ENCODE assay signal across 1 cellular context in the genomic region with DNA sequence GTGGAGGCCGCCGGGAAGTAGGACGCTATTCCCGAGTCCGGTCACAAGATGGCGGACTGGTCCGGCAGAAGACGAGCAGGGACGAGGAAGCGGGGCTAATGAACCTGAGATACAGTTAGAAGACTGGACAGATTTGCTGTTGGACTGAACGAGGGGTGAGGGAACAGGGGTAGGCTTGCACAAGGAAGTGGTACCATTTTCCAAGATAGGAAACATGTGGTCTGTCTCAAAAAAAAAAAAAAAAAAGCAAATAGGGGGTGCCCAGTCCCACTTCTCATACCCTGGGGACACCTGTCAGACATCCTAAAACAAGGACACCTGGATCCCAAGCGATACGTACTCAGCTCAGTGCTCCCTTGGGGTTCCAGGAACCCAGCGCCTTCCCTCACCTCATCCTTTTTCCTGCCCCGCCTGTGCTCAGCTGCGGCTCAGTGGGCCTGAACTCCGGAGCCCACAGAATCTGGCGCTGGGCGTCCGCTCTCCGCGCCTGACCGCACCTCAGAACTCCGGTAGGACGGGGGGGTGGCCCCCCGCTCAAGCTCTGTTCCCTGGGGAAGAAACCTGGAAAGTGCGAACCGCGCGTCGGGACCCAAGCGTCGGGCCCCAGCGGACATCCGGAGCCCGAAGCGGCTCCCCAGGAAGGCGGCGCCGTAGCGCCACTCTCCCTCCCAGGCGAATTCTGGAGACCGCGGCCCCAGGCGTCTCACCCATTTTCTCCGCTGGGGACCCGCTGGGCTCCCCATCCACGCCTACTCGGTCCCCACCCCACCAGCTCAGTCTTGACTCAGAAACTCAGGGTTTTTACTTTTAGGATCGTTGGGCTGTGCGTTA.
TF ChIP-seq lines count a peak whose summit lies in the region.

A gene with protein sequence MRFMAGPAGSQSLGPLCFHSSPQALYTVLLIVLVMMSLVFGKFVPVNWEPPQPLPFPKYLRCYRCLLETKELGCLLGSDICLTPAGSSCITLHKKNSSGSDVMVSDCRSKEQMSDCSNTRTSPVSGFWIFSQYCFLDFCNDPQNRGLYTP (minus strand): TSS at position 227 of the 831 bp plus-strand sequence. CDS start 694 bp downstream, outside the sequence.

TF ChIP-seq in H1, 55 proteins besides CTCF, POLR2A, EP300 and RAD21 (continued from another document):
- TF ChIP-seq SUZ12 (IDR thresholded peaks at IDR 0.05; ENCODE audit: low read length): peak; percentile 20; the same call in 1 of the 2 replicates
- no peak for TF ChIP-seq NRF1 (IDR thresholded peaks at IDR 0.05; ENCODE audit: low read depth, low read length)
- TF ChIP-seq RBBP5 (IDR thresholded peaks at IDR 0.05; ENCODE audit: borderline replicate concordance, low read depth, low read length): 0 out of 2 replicates have a peak, but pooled peaks have one; percentile 56
- TF ChIP-seq, protein P1, sequence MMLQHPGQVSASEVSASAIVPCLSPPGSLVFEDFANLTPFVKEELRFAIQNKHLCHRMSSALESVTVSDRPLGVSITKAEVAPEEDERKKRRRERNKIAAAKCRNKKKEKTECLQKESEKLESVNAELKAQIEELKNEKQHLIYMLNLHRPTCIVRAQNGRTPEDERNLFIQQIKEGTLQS (IDR thresholded peaks at IDR 0.05; ENCODE audit: insufficient read depth, low read depth, low read length): no peak
- no peak for TF ChIP-seq POU5F1 (IDR thresholded peaks at IDR 0.05; ENCODE audit: low read depth, low read length)
- TF ChIP-seq, protein P2, sequence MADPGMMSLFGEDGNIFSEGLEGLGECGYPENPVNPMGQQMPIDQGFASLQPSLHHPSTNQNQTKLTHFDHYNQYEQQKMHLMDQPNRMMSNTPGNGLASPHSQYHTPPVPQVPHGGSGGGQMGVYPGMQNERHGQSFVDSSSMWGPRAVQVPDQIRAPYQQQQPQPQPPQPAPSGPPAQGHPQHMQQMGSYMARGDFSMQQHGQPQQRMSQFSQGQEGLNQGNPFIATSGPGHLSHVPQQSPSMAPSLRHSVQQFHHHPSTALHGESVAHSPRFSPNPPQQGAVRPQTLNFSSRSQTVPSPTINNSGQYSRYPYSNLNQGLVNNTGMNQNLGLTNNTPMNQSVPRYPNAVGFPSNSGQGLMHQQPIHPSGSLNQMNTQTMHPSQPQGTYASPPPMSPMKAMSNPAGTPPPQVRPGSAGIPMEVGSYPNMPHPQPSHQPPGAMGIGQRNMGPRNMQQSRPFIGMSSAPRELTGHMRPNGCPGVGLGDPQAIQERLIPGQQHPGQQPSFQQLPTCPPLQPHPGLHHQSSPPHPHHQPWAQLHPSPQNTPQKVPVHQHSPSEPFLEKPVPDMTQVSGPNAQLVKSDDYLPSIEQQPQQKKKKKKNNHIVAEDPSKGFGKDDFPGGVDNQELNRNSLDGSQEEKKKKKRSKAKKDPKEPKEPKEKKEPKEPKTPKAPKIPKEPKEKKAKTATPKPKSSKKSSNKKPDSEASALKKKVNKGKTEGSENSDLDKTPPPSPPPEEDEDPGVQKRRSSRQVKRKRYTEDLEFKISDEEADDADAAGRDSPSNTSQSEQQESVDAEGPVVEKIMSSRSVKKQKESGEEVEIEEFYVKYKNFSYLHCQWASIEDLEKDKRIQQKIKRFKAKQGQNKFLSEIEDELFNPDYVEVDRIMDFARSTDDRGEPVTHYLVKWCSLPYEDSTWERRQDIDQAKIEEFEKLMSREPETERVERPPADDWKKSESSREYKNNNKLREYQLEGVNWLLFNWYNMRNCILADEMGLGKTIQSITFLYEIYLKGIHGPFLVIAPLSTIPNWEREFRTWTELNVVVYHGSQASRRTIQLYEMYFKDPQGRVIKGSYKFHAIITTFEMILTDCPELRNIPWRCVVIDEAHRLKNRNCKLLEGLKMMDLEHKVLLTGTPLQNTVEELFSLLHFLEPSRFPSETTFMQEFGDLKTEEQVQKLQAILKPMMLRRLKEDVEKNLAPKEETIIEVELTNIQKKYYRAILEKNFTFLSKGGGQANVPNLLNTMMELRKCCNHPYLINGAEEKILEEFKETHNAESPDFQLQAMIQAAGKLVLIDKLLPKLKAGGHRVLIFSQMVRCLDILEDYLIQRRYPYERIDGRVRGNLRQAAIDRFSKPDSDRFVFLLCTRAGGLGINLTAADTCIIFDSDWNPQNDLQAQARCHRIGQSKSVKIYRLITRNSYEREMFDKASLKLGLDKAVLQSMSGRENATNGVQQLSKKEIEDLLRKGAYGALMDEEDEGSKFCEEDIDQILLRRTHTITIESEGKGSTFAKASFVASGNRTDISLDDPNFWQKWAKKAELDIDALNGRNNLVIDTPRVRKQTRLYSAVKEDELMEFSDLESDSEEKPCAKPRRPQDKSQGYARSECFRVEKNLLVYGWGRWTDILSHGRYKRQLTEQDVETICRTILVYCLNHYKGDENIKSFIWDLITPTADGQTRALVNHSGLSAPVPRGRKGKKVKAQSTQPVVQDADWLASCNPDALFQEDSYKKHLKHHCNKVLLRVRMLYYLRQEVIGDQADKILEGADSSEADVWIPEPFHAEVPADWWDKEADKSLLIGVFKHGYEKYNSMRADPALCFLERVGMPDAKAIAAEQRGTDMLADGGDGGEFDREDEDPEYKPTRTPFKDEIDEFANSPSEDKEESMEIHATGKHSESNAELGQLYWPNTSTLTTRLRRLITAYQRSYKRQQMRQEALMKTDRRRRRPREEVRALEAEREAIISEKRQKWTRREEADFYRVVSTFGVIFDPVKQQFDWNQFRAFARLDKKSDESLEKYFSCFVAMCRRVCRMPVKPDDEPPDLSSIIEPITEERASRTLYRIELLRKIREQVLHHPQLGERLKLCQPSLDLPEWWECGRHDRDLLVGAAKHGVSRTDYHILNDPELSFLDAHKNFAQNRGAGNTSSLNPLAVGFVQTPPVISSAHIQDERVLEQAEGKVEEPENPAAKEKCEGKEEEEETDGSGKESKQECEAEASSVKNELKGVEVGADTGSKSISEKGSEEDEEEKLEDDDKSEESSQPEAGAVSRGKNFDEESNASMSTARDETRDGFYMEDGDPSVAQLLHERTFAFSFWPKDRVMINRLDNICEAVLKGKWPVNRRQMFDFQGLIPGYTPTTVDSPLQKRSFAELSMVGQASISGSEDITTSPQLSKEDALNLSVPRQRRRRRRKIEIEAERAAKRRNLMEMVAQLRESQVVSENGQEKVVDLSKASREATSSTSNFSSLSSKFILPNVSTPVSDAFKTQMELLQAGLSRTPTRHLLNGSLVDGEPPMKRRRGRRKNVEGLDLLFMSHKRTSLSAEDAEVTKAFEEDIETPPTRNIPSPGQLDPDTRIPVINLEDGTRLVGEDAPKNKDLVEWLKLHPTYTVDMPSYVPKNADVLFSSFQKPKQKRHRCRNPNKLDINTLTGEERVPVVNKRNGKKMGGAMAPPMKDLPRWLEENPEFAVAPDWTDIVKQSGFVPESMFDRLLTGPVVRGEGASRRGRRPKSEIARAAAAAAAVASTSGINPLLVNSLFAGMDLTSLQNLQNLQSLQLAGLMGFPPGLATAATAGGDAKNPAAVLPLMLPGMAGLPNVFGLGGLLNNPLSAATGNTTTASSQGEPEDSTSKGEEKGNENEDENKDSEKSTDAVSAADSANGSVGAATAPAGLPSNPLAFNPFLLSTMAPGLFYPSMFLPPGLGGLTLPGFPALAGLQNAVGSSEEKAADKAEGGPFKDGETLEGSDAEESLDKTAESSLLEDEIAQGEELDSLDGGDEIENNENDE (IDR thresholded peaks at IDR 0.05; ENCODE audit: insufficient replicate concordance, low read length): no peak
- peak; percentile 56 for TF ChIP-seq KDM4A (IDR thresholded peaks at IDR 0.05; ENCODE audit: low read depth, low read length, severe bottlenecking)
- TF ChIP-seq RNF2 (IDR thresholded peaks at IDR 0.05; ENCODE audit: borderline replicate concordance, low read depth, low read length, missing control alignments, poor library complexity, severe bottlenecking): no peak
- TF ChIP-seq, protein P3, sequence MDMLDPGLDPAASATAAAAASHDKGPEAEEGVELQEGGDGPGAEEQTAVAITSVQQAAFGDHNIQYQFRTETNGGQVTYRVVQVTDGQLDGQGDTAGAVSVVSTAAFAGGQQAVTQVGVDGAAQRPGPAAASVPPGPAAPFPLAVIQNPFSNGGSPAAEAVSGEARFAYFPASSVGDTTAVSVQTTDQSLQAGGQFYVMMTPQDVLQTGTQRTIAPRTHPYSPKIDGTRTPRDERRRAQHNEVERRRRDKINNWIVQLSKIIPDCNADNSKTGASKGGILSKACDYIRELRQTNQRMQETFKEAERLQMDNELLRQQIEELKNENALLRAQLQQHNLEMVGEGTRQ (IDR thresholded peaks at IDR 0.05; ENCODE audit: low read length): no peak
- no peak; the same call in 1 of the 2 replicates for TF ChIP-seq TBP (IDR thresholded peaks at IDR 0.05; ENCODE audit: low read depth, low read length)
- no peak for TF ChIP-seq TAF1 (IDR thresholded peaks at IDR 0.05; ENCODE audit: low read depth, low read length)
- TF ChIP-seq JUND (IDR thresholded peaks at IDR 0.05; ENCODE audit: low read length): no peak
- TF ChIP-seq CBX5 (IDR thresholded peaks at IDR 0.05; ENCODE audit: low read depth, low read length): no peak
- no peak; the same call in 1 of the 2 replicates for TF ChIP-seq PHF8 (conservative IDR thresholded peaks at IDR 0.05; ENCODE audit: low read depth, low read length)
- peak; percentile 80 for TF ChIP-seq YY1 (IDR thresholded peaks at IDR 0.05; ENCODE audit: low read depth, low read length)
- 0 out of 4 replicates have a peak, but pooled peaks of 1 of the 2 experiments have one; percentile 20 for TF ChIP-seq HDAC2 (IDR thresholded peaks at IDR 0.05; ENCODE audit: borderline replicate concordance in 1 of 2, low read depth in 2 of 2, low read length in 2 of 2)
- TF ChIP-seq SAP30 (IDR thresholded peaks at IDR 0.05; ENCODE audit: insufficient read depth, insufficient replicate concordance, low read length): no peak
- TF ChIP-seq EZH2 (IDR thresholded peaks at IDR 0.05; ENCODE audit: low read depth, low read length, severe bottlenecking): peak; percentile 52
- TF ChIP-seq SIRT6 (IDR thresholded peaks at IDR 0.05; ENCODE audit: low read length): no peak
- TF ChIP-seq RFX5 (IDR thresholded peaks at IDR 0.05; ENCODE audit: borderline replicate concordance, low read depth, low read length): no peak
- TF ChIP-seq, protein P4, sequence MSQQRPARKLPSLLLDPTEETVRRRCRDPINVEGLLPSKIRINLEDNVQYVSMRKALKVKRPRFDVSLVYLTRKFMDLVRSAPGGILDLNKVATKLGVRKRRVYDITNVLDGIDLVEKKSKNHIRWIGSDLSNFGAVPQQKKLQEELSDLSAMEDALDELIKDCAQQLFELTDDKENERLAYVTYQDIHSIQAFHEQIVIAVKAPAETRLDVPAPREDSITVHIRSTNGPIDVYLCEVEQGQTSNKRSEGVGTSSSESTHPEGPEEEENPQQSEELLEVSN (IDR thresholded peaks at IDR 0.05): no peak
- TF ChIP-seq BCL11A (IDR thresholded peaks at IDR 0.05; ENCODE audit: low read depth in 2 of 2, low read length in 2 of 2): no peak
- peak in 1 of 2 experiments; percentile 84; a peak in 2 of 4 replicates for TF ChIP-seq SIN3A (conservative IDR thresholded peaks at IDR 0.05 in 1 of 2, IDR thresholded peaks at IDR 0.05 in 1 of 2; ENCODE audit: low read depth in 1 of 2, low read length in 2 of 2)
- TF ChIP-seq TAF7 (optimal IDR thresholded peaks at IDR 0.05; ENCODE audit: borderline replicate concordance, low read depth, low read length): no peak
- no peak for TF ChIP-seq SIX5 (IDR thresholded peaks at IDR 0.05; ENCODE audit: low read depth, low read length)
- TF ChIP-seq HDAC6 (IDR thresholded peaks at IDR 0.05; ENCODE audit: low read depth, low read length): no peak
